Comparison of ENCODE assay signal across 8 cellular contexts in genomic region chr19:41531438-41532311, GRCh38. TPM values are rescaled to one million over a fixed set of nuclear protein-coding genes. Genes with fewer than 3 reads are reported as not detected.
A peak's percentile ranks its signal among the peaks of the same experiment; 100 is the strongest.
DNase-seq lines count a peak whose midpoint lies in the region; ATAC-seq, FAIRE-seq and TF ChIP-seq lines count a peak whose summit lies in the region.

No MANE protein-coding gene starts in this region.

- H3K4me3 Mint-ChIP-seq in naive thymus-derived CD4-positive, alpha-beta T cell, result peak overlapping the region; percentile 77 to 98 (median 84)

- ATAC-seq in naive thymus-derived CD4-positive, alpha-beta T cell, result peak; percentile 95

- peak overlapping the region; percentile 46 for H3K4me3 ChIP-seq in naive thymus-derived CD4-positive, alpha-beta T cell (ENCODE audit: low read length)

- peaks cover 32 to 46% of the 10 kb centered on the region in 2 donors for H3K4me1 ChIP-seq in naive thymus-derived CD4-positive, alpha-beta T cell (ENCODE audit: control insufficient read depth in 2 of 2, insufficient read depth in 2 of 2, low read length in 2 of 2)

- peaks cover 0 to 16% (median 0%) of the 10 kb centered on the region in 3 experiments for H3K9me3 ChIP-seq in naive thymus-derived CD4-positive, alpha-beta T cell (ENCODE audit: control insufficient read depth in 2 of 3, low read length in 3 of 3)

- H3K9me3 Mint-ChIP-seq in naive thymus-derived CD4-positive, alpha-beta T cell, result peaks cover 5 to 44% (median 18%) of the 10 kb centered on the region in 11 donors

- peak overlapping the region; percentile 75 for H3K27ac ChIP-seq in naive thymus-derived CD4-positive, alpha-beta T cell (ENCODE audit: low read depth, low read length)
- peak overlapping the region; percentile 44 for H3K27ac ChIP-seq in substantia nigra (ENCODE audit: low read depth, low read length, poor library complexity, severe bottlenecking)

- no peaks in the 10 kb centered on the region for H3K36me3 ChIP-seq in naive thymus-derived CD4-positive, alpha-beta T cell (ENCODE audit: control insufficient read depth in 2 of 3, insufficient read depth in 3 of 3, low read length in 3 of 3)

- DNase-seq in GM12891 (ENCODE audit: insufficient read length, low spot score) (peak; percentile 34), KG1 (lab: John Stamatoyannopoulos, UW) (peak; percentile 67), dermis microvascular lymphatic vessel endothelial cell (ENCODE audit: low read depth in 2 of 2) (peak; percentile 96 to 98), substantia nigra (lab: John Stamatoyannopoulos, UW) (peak in 12 of 49 donors; percentile 11 to 52 (median 26)), RCC 7860 (ENCODE audit: low spot score) (no peak), NCI-H2107 (lab: John Stamatoyannopoulos, UW) (no peak)
- DNase-seq in activated CD4-positive, alpha-beta T cell treated with anti-CD3 and anti-CD28 coated beads for 48 hours, result peak; percentile 89
- DNase-seq in naive thymus-derived CD4-positive, alpha-beta T cell, result peak; percentile 59 to 95 (median 93)

- FAIRE-seq in GM12891 (lab: Jason Lieb, UNC) (peak; percentile 97), RCC 7860 (lab: Jason Lieb, UNC) (no peak)

- peaks cover 0 to 35% (median 6%) of the 10 kb centered on the region in 5 donors for H3K36me3 Mint-ChIP-seq in naive thymus-derived CD4-positive, alpha-beta T cell

- H3K27me3 ChIP-seq in naive thymus-derived CD4-positive, alpha-beta T cell (ENCODE audit: control insufficient read depth in 2 of 2, insufficient read depth in 2 of 2, low read length in 2 of 2), result no peaks in the 10 kb centered on the region

- TF ChIP-seq POLR2A in GM12891 (IDR thresholded peaks at IDR 0.05; ENCODE audit: low read depth, low read length), result peak; percentile 99

- H3K27ac Mint-ChIP-seq in naive thymus-derived CD4-positive, alpha-beta T cell, result peak overlapping the region; percentile 83 to 98 (median 92)

- POLR2A ChIA-PET in naive thymus-derived CD4-positive, alpha-beta T cell (lab: Charles Lee), result interaction anchor here (0.8 to 9.5 kb wide), 12 partner anchors 11 to 754 kb away, joined by 3 to 208 read pairs (median 6); partner anchors contain the start of genes B9D2 and CEACAM21

- intact Hi-C loops in naive thymus-derived CD4-positive, alpha-beta T cell (cut with micrococcal nuclease), result loop anchor here (1.0 to 5.0 kb wide), 6 partner anchors 9 to 219 kb away; partner anchors contain the start of genes CCDC97 (in 1 of the 2) and TGFB1 (in 1 of the 2)

- peaks cover 50 to 70% (median 64%) of the 10 kb centered on the region in 7 donors for H3K4me1 Mint-ChIP-seq in naive thymus-derived CD4-positive, alpha-beta T cell

- H3K27me3 Mint-ChIP-seq in naive thymus-derived CD4-positive, alpha-beta T cell, result peaks cover 0 to 7% (median 0%) of the 10 kb centered on the region in 5 donors

- CTCF ChIA-PET in naive thymus-derived CD4-positive, alpha-beta T cell (lab: Charles Lee), result interaction anchor here (0.7 to 2.4 kb wide), 12 partner anchors 8 to 82 kb away, joined by 3 to 8 read pairs (median 4); no protein-coding TSS in a partner anchor

TF ChIP-seq in GM12891, 5 proteins besides CTCF, POLR2A, EP300 and RAD21:
- peak; percentile 64 for TF ChIP-seq SPI1 (IDR thresholded peaks at IDR 0.05; ENCODE audit: low read depth, low read length)
- peak; percentile 99 for TF ChIP-seq POLR2AphosphoS5 (IDR thresholded peaks at IDR 0.05; ENCODE audit: low read depth, low read length)
- TF ChIP-seq PAX5 (IDR thresholded peaks at IDR 0.05; ENCODE audit: insufficient read depth, low read length, severe bottlenecking), result no peak
- TF ChIP-seq POU2F2 (IDR thresholded peaks at IDR 0.05; ENCODE audit: low read depth, low read length), result no peak
- peak; percentile 80 for TF ChIP-seq TAF1 (IDR thresholded peaks at IDR 0.05; ENCODE audit: low read depth, low read length)

RNA-seq across cellular contexts. Expression of gene CEACAM21, which starts 44.3 kb away (rescaled TPM):
- 19.3 TPM for polyA plus RNA-seq in GM12891 (2012; ENCODE audit: low read depth, missing spikeins)
- 10.8 and 17.7 TPM in 2 replicates for total RNA-seq in dermis microvascular lymphatic vessel endothelial cell
- total RNA-seq in naive thymus-derived CD4-positive, alpha-beta T cell, result 10 to 100 TPM; 40.1 to 64.5 (median 50.0) TPM
- polyA plus RNA-seq in naive thymus-derived CD4-positive, alpha-beta T cell, result 10 to 100 TPM; 27.7 to 43.6 TPM

Comparison
In these comparisons a context has a peak if more than half of its experiments do, and no peak if none do; other contexts are left out.
1. DNase-seq: peak in GM12891 (single experiment), KG1 (single experiment), activated CD4-positive, alpha-beta T cell treated with anti-CD3 and anti-CD28 coated beads for 48 hours (single experiment), dermis microvascular lymphatic vessel endothelial cell (2 of 2) and naive thymus-derived CD4-positive, alpha-beta T cell (9 of 9); none in RCC 7860 (single experiment) and NCI-H2107 (single experiment).